In the genomic region with DNA sequence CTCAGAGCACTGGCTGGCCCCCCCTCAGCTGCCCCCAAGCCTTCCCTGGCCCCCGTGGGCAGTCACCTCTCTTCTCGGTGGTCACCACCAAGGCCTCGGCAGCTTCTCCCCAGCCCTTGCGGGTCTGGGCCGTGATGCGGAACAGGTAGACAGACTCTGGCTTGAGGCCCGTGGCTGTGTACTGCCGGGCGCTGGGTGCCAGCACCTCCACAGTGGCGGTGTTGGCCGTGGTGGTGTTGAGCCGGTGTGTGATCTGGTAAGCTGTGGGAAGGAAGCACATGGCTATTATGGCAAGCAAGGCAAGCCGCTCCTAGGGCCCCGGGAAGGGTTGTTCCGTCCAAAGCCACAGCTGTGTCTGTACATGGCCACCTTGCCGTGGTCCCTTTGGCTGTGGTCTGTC, we compare ENCODE assay signal across 33 cellular contexts.
"Had no signal": no experiment of that assay in that cellular context is flagged by ENCODE, and none has a peak within 500 bp of the region (broad histone marks: within the 10 kb centered on the region; RNA-seq: fewer than 3 reads in every experiment).

No MANE protein-coding gene starts in this region.

- DNase-seq: activated B cell treated with CpG ODN at 0.5 μM for 24 hours; activated CD4-positive, alpha-beta memory T cell treated with anti-CD3 and anti-CD28 coated beads for 36 hours; activated CD4-positive, alpha-beta T cell treated with anti-CD3 and anti-CD28 coated beads for 36 hours; activated CD4-positive, alpha-beta T cell treated with anti-CD3 and anti-CD28 coated beads, Interleukin-2, amount 10 ng/mL, durations not matched to agents 24 days and 14 days; activated CD8-positive, alpha-beta memory T cell treated with anti-CD3 and anti-CD28 coated beads, Interleukin-2, amount 10 ng/mL, durations not matched to agents 7 days and 5 days; activated CD8-positive, alpha-beta memory T cell treated with anti-CD3 and anti-CD28 coated beads, Interleukin-2, amount 50 U/mL, for 4 hours; activated CD8-positive, alpha-beta T cell treated with anti-CD3 and anti-CD28 coated beads, Interleukin-2, amount 10 ng/mL, durations not matched to agents 7 days and 5 days; activated gamma-delta T cell; activated naive CD4-positive, alpha-beta T cell; activated naive CD4-positive, alpha-beta T cell treated with anti-CD3 and anti-CD28 coated beads, Interleukin-2, amount 10 ng/mL, durations not matched to agents 7 days and 5 days; activated naive CD8-positive, alpha-beta T cell treated with anti-CD3 and anti-CD28 coated beads, Interleukin-2, amount 10 ng/mL, durations not matched to agents 7 days and 5 days; activated T-cell treated with anti-CD3 and anti-CD28 coated beads, Interleukin-2, amount 50 U/mL, for 1 hour; activated T-cell treated with anti-CD3 and anti-CD28 coated beads, Interleukin-2, amount 50 U/mL, for 48 hours; brain microvascular endothelial cell; cortex of kidney; dermis blood vessel endothelial cell; effector CD8-positive, alpha-beta T cell; foreskin fibroblast; SW 1271; T-cell; T1000; WERI-Rb-1 had no signal

- FAIRE-seq: bronchial epithelial cell, colon, frontal cortex had no signal

- H3K27me3 Mint-ChIP-seq: activated B cell treated with CpG ODN at 0.5 μM for 24 hours; activated CD4-positive, alpha-beta memory T cell treated with anti-CD3 and anti-CD28 coated beads for 36 hours; activated CD4-positive, alpha-beta T cell treated with anti-CD3 and anti-CD28 coated beads for 36 hours; activated CD4-positive, alpha-beta T cell treated with anti-CD3 and anti-CD28 coated beads, Interleukin-2, amount 10 ng/mL, durations not matched to agents 24 days and 14 days; activated CD8-positive, alpha-beta memory T cell treated with anti-CD3 and anti-CD28 coated beads, Interleukin-2, amount 10 ng/mL, durations not matched to agents 7 days and 5 days; activated naive CD4-positive, alpha-beta T cell treated with anti-CD3 and anti-CD28 coated beads, Interleukin-2, amount 10 ng/mL, durations not matched to agents 7 days and 5 days; activated naive CD8-positive, alpha-beta T cell treated with anti-CD3 and anti-CD28 coated beads, Interleukin-2, amount 10 ng/mL, durations not matched to agents 7 days and 5 days; central memory CD8-positive, alpha-beta T cell; T-cell had no signal

- H3K27me3 ChIP-seq: ascending aorta, brain microvascular endothelial cell had no signal

- H3K4me3 Mint-ChIP-seq: activated B cell treated with CpG ODN at 0.5 μM for 24 hours; activated CD4-positive, alpha-beta memory T cell treated with anti-CD3 and anti-CD28 coated beads for 36 hours; activated CD4-positive, alpha-beta T cell treated with anti-CD3 and anti-CD28 coated beads for 36 hours; activated CD4-positive, alpha-beta T cell treated with anti-CD3 and anti-CD28 coated beads, Interleukin-2, amount 10 ng/mL, durations not matched to agents 24 days and 14 days; activated CD8-positive, alpha-beta memory T cell treated with anti-CD3 and anti-CD28 coated beads, Interleukin-2, amount 10 ng/mL, durations not matched to agents 7 days and 5 days; activated CD8-positive, alpha-beta T cell treated with anti-CD3 and anti-CD28 coated beads, Interleukin-2, amount 10 ng/mL, durations not matched to agents 7 days and 5 days; activated naive CD4-positive, alpha-beta T cell treated with anti-CD3 and anti-CD28 coated beads, Interleukin-2, amount 10 ng/mL, durations not matched to agents 7 days and 5 days; activated naive CD8-positive, alpha-beta T cell treated with anti-CD3 and anti-CD28 coated beads, Interleukin-2, amount 10 ng/mL, durations not matched to agents 7 days and 5 days; activated T-helper 1 cell treated with anti-CD3 and anti-CD28 coated beads, Interleukin-12 subunit alpha, Interleukin-12 subunit beta, Interleukin-2, Interleukin-4 antibody, amounts not matched to agents 30 ng/mL and 10 ng/mL and 1 ng/mL, durations not matched to agents 14 hours and 24 hours and 36 hours; central memory CD8-positive, alpha-beta T cell; T-cell; T-helper 1 cell treated with Interleukin-12 subunit alpha and Interleukin-12 subunit beta and Interleukin-4 antibody, amounts not matched to agents 30 μg/mL and 1 μg/mL, for 36 hours had no signal

- H3K27ac Mint-ChIP-seq: activated B cell treated with CpG ODN at 0.5 μM for 24 hours; activated CD4-positive, alpha-beta memory T cell treated with anti-CD3 and anti-CD28 coated beads for 36 hours; activated CD4-positive, alpha-beta T cell treated with anti-CD3 and anti-CD28 coated beads for 36 hours; activated CD4-positive, alpha-beta T cell treated with anti-CD3 and anti-CD28 coated beads, Interleukin-2, amount 10 ng/mL, durations not matched to agents 24 days and 14 days; activated CD8-positive, alpha-beta memory T cell treated with anti-CD3 and anti-CD28 coated beads, Interleukin-2, amount 10 ng/mL, durations not matched to agents 7 days and 5 days; activated CD8-positive, alpha-beta T cell treated with anti-CD3 and anti-CD28 coated beads, Interleukin-2, amount 10 ng/mL, durations not matched to agents 7 days and 5 days; activated naive CD4-positive, alpha-beta T cell treated with anti-CD3 and anti-CD28 coated beads, Interleukin-2, amount 10 ng/mL, durations not matched to agents 7 days and 5 days; activated naive CD8-positive, alpha-beta T cell treated with anti-CD3 and anti-CD28 coated beads, Interleukin-2, amount 10 ng/mL, durations not matched to agents 7 days and 5 days; activated T-helper 1 cell treated with anti-CD3 and anti-CD28 coated beads, Interleukin-12 subunit alpha, Interleukin-12 subunit beta, Interleukin-2, Interleukin-4 antibody, amounts not matched to agents 30 ng/mL and 10 ng/mL and 1 ng/mL, durations not matched to agents 14 hours and 24 hours and 36 hours; activated T-helper 2 cell treated with anti-CD3 and anti-CD28 coated beads, Interferon-gamma antibody, Interleukin-2, Interleukin-4, amounts not matched to agents 10 μg/mL and 5 μg/mL and 100 μg/mL, durations not matched to agents 14 hours and 24 hours and 36 hours; T-cell; T-helper 1 cell treated with Interleukin-12 subunit alpha and Interleukin-12 subunit beta and Interleukin-4 antibody, amounts not matched to agents 30 μg/mL and 1 μg/mL, for 36 hours had no signal

- H3K4me1 ChIP-seq: ascending aorta had no signal

- H3K36me3 ChIP-seq: brain microvascular endothelial cell had no signal

- H3K4me3 ChIP-seq: ascending aorta had no signal

- H3K9me3 ChIP-seq: ascending aorta had no signal

- H3K36me3 Mint-ChIP-seq: activated CD4-positive, alpha-beta memory T cell treated with anti-CD3 and anti-CD28 coated beads for 36 hours; activated CD8-positive, alpha-beta memory T cell treated with anti-CD3 and anti-CD28 coated beads, Interleukin-2, amount 10 ng/mL, durations not matched to agents 7 days and 5 days; activated naive CD4-positive, alpha-beta T cell treated with anti-CD3 and anti-CD28 coated beads, Interleukin-2, amount 50 U/mL, for 72 hours; activated naive CD8-positive, alpha-beta T cell treated with anti-CD3 and anti-CD28 coated beads, Interleukin-2, amount 10 ng/mL, durations not matched to agents 7 days and 5 days had no signal

- H3K27ac ChIP-seq: ascending aorta, brain microvascular endothelial cell, WERI-Rb-1 had no signal

- ATAC-seq: activated CD4-positive, alpha-beta T cell treated with anti-CD3 and anti-CD28 coated beads for 36 hours; activated CD4-positive, CD25-positive, alpha-beta regulatory T cell treated with anti-CD3 and anti-CD28 coated beads, Interleukin-2, amount 50 U/mL, for 24 hours; activated CD8-positive, alpha-beta memory T cell treated with anti-CD3 and anti-CD28 coated beads, Interleukin-2, amount 10 ng/mL, durations not matched to agents 7 days and 5 days; activated CD8-positive, alpha-beta T cell treated with anti-CD3 and anti-CD28 coated beads, Interleukin-2, amount 10 ng/mL, durations not matched to agents 7 days and 5 days; activated naive CD4-positive, alpha-beta T cell treated with anti-CD3 and anti-CD28 coated beads, Interleukin-2, amount 50 U/mL, for 72 hours; esophagus mucosa; T-cell had no signal

- H3K9me3 Mint-ChIP-seq: activated B cell treated with CpG ODN at 0.5 μM for 24 hours; activated CD4-positive, alpha-beta memory T cell treated with anti-CD3 and anti-CD28 coated beads for 36 hours; activated CD4-positive, alpha-beta T cell treated with anti-CD3 and anti-CD28 coated beads, Interleukin-2, amount 10 ng/mL, durations not matched to agents 24 days and 14 days; activated naive CD4-positive, alpha-beta T cell treated with anti-CD3 and anti-CD28 coated beads, Interleukin-2, amount 10 ng/mL, durations not matched to agents 7 days and 5 days; activated naive CD4-positive, alpha-beta T cell treated with anti-CD3 and anti-CD28 coated beads, Interleukin-2, amount 50 U/mL, for 72 hours; activated naive CD8-positive, alpha-beta T cell treated with anti-CD3 and anti-CD28 coated beads, Interleukin-2, amount 10 ng/mL, durations not matched to agents 7 days and 5 days; activated T-helper 1 cell treated with anti-CD3 and anti-CD28 coated beads, Interleukin-12 subunit alpha, Interleukin-12 subunit beta, Interleukin-2, Interleukin-4 antibody, amounts not matched to agents 30 ng/mL and 10 ng/mL and 1 ng/mL, durations not matched to agents 14 hours and 24 hours and 36 hours; activated T-helper 2 cell treated with anti-CD3 and anti-CD28 coated beads, Interferon-gamma antibody, Interleukin-2, Interleukin-4, amounts not matched to agents 10 μg/mL and 5 μg/mL and 100 μg/mL, durations not matched to agents 14 hours and 24 hours and 36 hours; central memory CD8-positive, alpha-beta T cell; T-cell; T-helper 1 cell treated with Interleukin-12 subunit alpha and Interleukin-12 subunit beta and Interleukin-4 antibody, amounts not matched to agents 30 μg/mL and 1 μg/mL, for 36 hours had no signal

- H3K4me1 Mint-ChIP-seq: activated B cell treated with CpG ODN at 0.5 μM for 24 hours; activated CD4-positive, alpha-beta T cell treated with anti-CD3 and anti-CD28 coated beads for 36 hours; activated CD4-positive, alpha-beta T cell treated with anti-CD3 and anti-CD28 coated beads, Interleukin-2, amount 10 ng/mL, durations not matched to agents 24 days and 14 days; activated CD8-positive, alpha-beta memory T cell treated with anti-CD3 and anti-CD28 coated beads, Interleukin-2, amount 10 ng/mL, durations not matched to agents 7 days and 5 days; activated naive CD4-positive, alpha-beta T cell treated with anti-CD3 and anti-CD28 coated beads, Interleukin-2, amount 10 ng/mL, durations not matched to agents 7 days and 5 days; activated naive CD8-positive, alpha-beta T cell treated with anti-CD3 and anti-CD28 coated beads, Interleukin-2, amount 10 ng/mL, durations not matched to agents 7 days and 5 days; central memory CD8-positive, alpha-beta T cell; T-cell had no signal
